ENCODE assay signal across 10 cellular contexts in the genomic region with DNA sequence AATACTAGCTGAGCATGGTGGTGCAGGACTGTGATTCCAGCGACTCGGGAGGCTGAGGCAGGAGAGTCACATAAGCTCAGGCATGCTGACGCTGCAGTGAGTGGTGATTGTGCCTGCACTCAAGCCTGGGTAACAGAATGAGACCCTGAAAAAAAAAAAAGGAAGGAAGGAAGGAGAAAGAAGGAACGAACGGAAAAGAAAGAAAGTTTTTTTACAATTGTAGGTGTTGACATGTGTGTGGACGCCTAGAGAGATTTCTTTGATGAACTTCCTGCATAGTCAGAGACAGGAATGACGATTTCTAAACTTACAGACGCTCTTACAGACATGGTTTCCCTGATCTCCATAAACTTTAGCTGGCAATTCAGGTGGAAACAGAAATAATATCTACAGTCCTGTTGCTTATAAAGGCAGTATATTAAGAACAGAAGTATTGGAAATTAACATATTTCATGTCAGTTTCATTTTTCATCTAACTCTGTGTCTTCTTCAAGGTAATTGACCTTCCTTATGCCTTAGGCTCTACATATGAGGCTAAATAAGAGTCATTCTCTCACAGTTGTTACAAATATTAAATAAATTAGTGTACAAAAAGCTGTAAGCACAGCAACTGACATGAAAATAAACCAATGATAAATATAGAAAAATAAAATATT. TPM values are rescaled to one million over a fixed set of nuclear protein-coding genes. Genes with fewer than 3 reads are reported as not detected.
A peak's percentile ranks its signal among the peaks of the same experiment; 100 is the strongest.
DNase-seq lines count a peak whose midpoint lies in the region; ATAC-seq, FAIRE-seq and TF ChIP-seq lines count a peak whose summit lies in the region.
"Had no signal": no experiment of that assay in that cellular context is flagged by ENCODE, and none has a peak within 500 bp of the region (broad histone marks: within the 10 kb centered on the region; RNA-seq: fewer than 3 reads in every experiment).

No MANE protein-coding gene starts in this region.

- CTCF ChIA-PET in HepG2 (lab: Yijun Ruan, JAX; ENCODE audit: low intra/inter-chr PET ratio, low total read pairs): no interaction called here

- H3K9ac ChIP-seq in HepG2 (ENCODE audit: insufficient read depth, low read depth, low read length): no peak overlapping the region

- no peak overlapping the region for H3K4me3 ChIP-seq in right lobe of liver
- H3K4me3 ChIP-seq in HepG2 (replicated peaks in 1 of 3; ENCODE audit: insufficient read depth in 1 of 3, low read depth in 2 of 3, low read length in 3 of 3): no peak overlapping the region
- H3K4me3 ChIP-seq in transverse colon: peak overlapping the region in 1 of 4 donors; percentile 19
- no peak overlapping the region for H3K4me3 ChIP-seq in vagina

- TF ChIP-seq POLR2A in right lobe of liver (IDR thresholded peaks at IDR 0.05) (no peak), HepG2 (IDR thresholded peaks at IDR 0.05; ENCODE audit: insufficient read depth in 1 of 2, low read depth in 2 of 2, low read length in 2 of 2) (no peak), transverse colon (IDR thresholded peaks at IDR 0.05) (peak; percentile 38), vagina (IDR thresholded peaks at IDR 0.05) (no peak)

- H3K27me3 Mint-ChIP-seq in osteocyte (ENCODE audit: unreplicated experiment): no peaks in the 10 kb centered on the region

- no peaks in the 10 kb centered on the region for H3K36me3 ChIP-seq in right lobe of liver
- H3K36me3 ChIP-seq in HepG2 (replicated peaks in 1 of 2; ENCODE audit: control insufficient read depth in 1 of 2, insufficient read depth in 2 of 2, low read length in 2 of 2): no peaks in the 10 kb centered on the region
- no peaks in the 10 kb centered on the region for H3K36me3 ChIP-seq in transverse colon
- H3K36me3 ChIP-seq in vagina: no peaks in the 10 kb centered on the region

- FAIRE-seq in HepG2 (lab: Jason Lieb, UNC): no peak

- POLR2A ChIA-PET in HepG2 (lab: Yijun Ruan, JAX): no interaction called here

- H3K27ac ChIP-seq in right lobe of liver: peak overlapping the region in 1 of 3 donors; percentile 24
- H3K27ac ChIP-seq in HepG2 (ENCODE audit: extremely low read length, insufficient read depth, low read length): no peak overlapping the region
- peak overlapping the region; percentile 8 to 73 (median 26) for H3K27ac ChIP-seq in transverse colon
- no peak overlapping the region for H3K27ac ChIP-seq in vagina

- no peak for TF ChIP-seq RAD21 in HepG2 (CRISPR knock-in tag; IDR thresholded peaks at IDR 0.05)

- H3K4me1 Mint-ChIP-seq in osteocyte (ENCODE audit: unreplicated experiment): no peaks in the 10 kb centered on the region

- no peak overlapping the region for H3K4me3 Mint-ChIP-seq in osteocyte (ENCODE audit: unreplicated experiment)

- BruUV-seq in HepG2 (replicated peaks; lab: Mats Ljungman, UMichigan): no TSS peak

- ATAC-seq in right lobe of liver (peak in 3 of 4 donors; percentile 47 to 51 (median 47)), HepG2 (no peak)

- no peak overlapping the region for H3K4me2 ChIP-seq in HepG2 (ENCODE audit: low read depth, low read length)

- no peaks in the 10 kb centered on the region for H3K9me3 ChIP-seq in right lobe of liver
- H3K9me3 ChIP-seq in HepG2 (ENCODE audit: low read length): no peaks in the 10 kb centered on the region
- no peaks in the 10 kb centered on the region for H3K9me3 ChIP-seq in transverse colon
- no peaks in the 10 kb centered on the region for H3K9me3 ChIP-seq in vagina

- DNase-seq in right lobe of liver (no peak), HepG2 (ENCODE audit: low spot score) (no peak), OCI-M1 (lab: John Stamatoyannopoulos, UW) (peak; percentile 61), dermis blood vessel endothelial cell (peak; percentile 13), transverse colon (no peak), osteocyte (ENCODE audit: extremely low spot score, unreplicated experiment) (no peak), hepatic stellate cell (ENCODE audit: low spot score) (no peak), vagina (ENCODE audit: extremely low spot score in 2 of 2) (no peak)
- DNase-seq: NCI-H2081, T1000 had no signal

- H3K4me1 ChIP-seq in right lobe of liver (no peaks in the 10 kb centered on the region), HepG2 (ENCODE audit: insufficient read depth, low read length) (no peaks in the 10 kb centered on the region), transverse colon (no peaks in the 10 kb centered on the region), vagina (no peaks in the 10 kb centered on the region)

- TF ChIP-seq CTCF in right lobe of liver (IDR thresholded peaks at IDR 0.05): no peak
- TF ChIP-seq CTCF in HepG2 (CRISPR knock-in tag; IDR thresholded peaks at IDR 0.05): no peak
- no peak for TF ChIP-seq CTCF in transverse colon (IDR thresholded peaks at IDR 0.05)
- TF ChIP-seq CTCF in osteocyte (IDR thresholded peaks at IDR 0.05): no peak
- TF ChIP-seq CTCF in vagina (IDR thresholded peaks at IDR 0.05): no peak

- H3K36me3 Mint-ChIP-seq in osteocyte (ENCODE audit: unreplicated experiment): no peaks in the 10 kb centered on the region

- TF ChIP-seq EP300 in HepG2 (IDR thresholded peaks at IDR 0.05; ENCODE audit: low read depth in 2 of 2, low read length in 2 of 2): no peak
- TF ChIP-seq EP300 in HepG2 (CRISPR knock-in tag; IDR thresholded peaks at IDR 0.05; ENCODE audit: borderline replicate concordance): no peak
- TF ChIP-seq EP300 in transverse colon (IDR thresholded peaks at IDR 0.05; ENCODE audit: low read depth): no peak

- WGBS in right lobe of liver (ENCODE audit: insufficient coverage, low coverage, low lambda C conversion rate, missing lambda C conversion rate): 33% methylated on average over 8 of the region's 8 CpGs
- WGBS in HepG2 (ENCODE audit: low lambda C conversion rate): 10% methylated on average over 8 of the region's 8 CpGs
- 54 to 66% methylated on average over 7 to 8 of the region's 8 CpGs for WGBS in transverse colon (ENCODE audit: low coverage in 1 of 2), 2 donors

- H3K27me3 ChIP-seq in right lobe of liver: no peaks in the 10 kb centered on the region
- H3K27me3 ChIP-seq in HepG2 (ENCODE audit: control insufficient read depth in 1 of 2, insufficient read depth in 2 of 2, low read length in 2 of 2): no peaks in the 10 kb centered on the region
- no peaks in the 10 kb centered on the region for H3K27me3 ChIP-seq in transverse colon
- no peaks in the 10 kb centered on the region for H3K27me3 ChIP-seq in vagina

- intact Hi-C loops in right lobe of liver (cut with DNase I): no loop called here
- intact Hi-C loops in HepG2 (cut with micrococcal nuclease; ENCODE audit: unreplicated experiment): no loop called here
- intact Hi-C loops in transverse colon (cut with DNase I; ENCODE audit: low total_unique reads): no loop called here
- intact Hi-C loops in vagina (cut with DNase I): no loop called here

- in situ Hi-C loops in HepG2 (cut with HindIII; ENCODE audit: extremely low pct_ligation_motif_present, low pct_unique_long_range_greater_than_20kb) (no loop called here), transverse colon (cut with MboI; ENCODE audit: low pct_ligation_motif_present in 1 of 4, low pct_unique_long_range_greater_than_20kb in 1 of 4, low sequenced_read_pairs in 3 of 4) (no loop called here)

- peaks cover 29% of the 10 kb centered on the region for H3K9me3 Mint-ChIP-seq in osteocyte (ENCODE audit: unreplicated experiment)

- no peak overlapping the region for H2AFZ ChIP-seq in HepG2 (ENCODE audit: low read length)

- no peaks in the 10 kb centered on the region for H3K79me2 ChIP-seq in HepG2 (ENCODE audit: insufficient read depth, low read length)

- H4K20me1 ChIP-seq in HepG2 (ENCODE audit: insufficient read depth, low read length): no peaks in the 10 kb centered on the region

- H3K27ac Mint-ChIP-seq in osteocyte (ENCODE audit: unreplicated experiment): no peak overlapping the region

TF ChIP-seq in HepG2, 621 proteins besides CTCF, POLR2A, EP300 and RAD21 (continues in another document):
- TF ChIP-seq ARID2 (CRISPR knock-in tag; IDR thresholded peaks at IDR 0.05; ENCODE audit: borderline replicate concordance) (no peak), TBX3 (IDR thresholded peaks at IDR 0.05; ENCODE audit: borderline replicate concordance) (no peak), ZNF674 (CRISPR knock-in tag; IDR thresholded peaks at IDR 0.05; ENCODE audit: low read depth) (no peak), ZNF292 (CRISPR knock-in tag; IDR thresholded peaks at IDR 0.05; ENCODE audit: borderline replicate concordance, low read depth) (no peak)

RNA-seq across cellular contexts. Expression of gene SAMSN1, which starts 4.1 kb away (rescaled TPM):
- total RNA-seq in right lobe of liver: 1 to 10 TPM; 1.2 to 7.4 (median 3.0) TPM
- not detected in 2 replicates for total RNA-seq in HepG2 (2016; rRNA removed; fragmentation: Illumina TruSeq; extraction: Trizol)
- not detected in 2 replicates for total RNA-seq in HepG2 (2016; cell fraction: cytosol; rRNA removed; fragmentation: Illumina TruSeq; extraction: Trizol; ENCODE audit: low read depth)
- total RNA-seq in HepG2 (2016; cell fraction: insoluble cytoplasmic fraction; rRNA removed; fragmentation: Illumina TruSeq; extraction: Trizol): not detected in 2 replicates
- total RNA-seq in HepG2 (2016; cell fraction: membrane; rRNA removed; fragmentation: Illumina TruSeq; extraction: Trizol): not detected in 2 replicates
- total RNA-seq in HepG2 (2016; cell fraction: nucleus; rRNA removed; fragmentation: Illumina TruSeq; extraction: Trizol): not detected in 2 replicates
- 0.09 and 0.12 TPM in 2 replicates for polyA plus RNA-seq in HepG2 (2011; rRNA removed)
- polyA plus RNA-seq in HepG2 (2011; cell fraction: cytosol; rRNA removed): not detected in 2 replicates
- polyA plus RNA-seq in HepG2 (2011; cell fraction: nucleus; rRNA removed): 0.06 and 0.17 TPM in 2 replicates
- polyA plus RNA-seq in HepG2 (2012): 0.07 TPM in 1 of 2 replicates, not detected in the other
- polyA plus RNA-seq in HepG2 (2016; cell fraction: cytosol; fragmentation: Illumina TruSeq; extraction: Trizol; ENCODE audit: low read depth): not detected in 2 replicates
- not detected in 2 replicates for polyA plus RNA-seq in HepG2 (2016; cell fraction: insoluble cytoplasmic fraction; fragmentation: Illumina TruSeq; extraction: Trizol; ENCODE audit: low read depth)
- not detected in 2 replicates for polyA plus RNA-seq in HepG2 (2016; cell fraction: membrane; fragmentation: Illumina TruSeq; extraction: Trizol; ENCODE audit: low read depth)
- polyA plus RNA-seq in HepG2 (2016; cell fraction: nucleus; fragmentation: Illumina TruSeq; extraction: Trizol; ENCODE audit: insufficient read depth, low read depth): 0.26 TPM in 1 of 2 replicates, not detected in the other
- 0.37 TPM in 1 of 2 replicates, not detected in the other for polyA minus RNA-seq in HepG2 (2011; rRNA and poly(A)+ RNA removed; ENCODE audit: low replicate concordance)
- polyA minus RNA-seq in HepG2 (2011; cell fraction: cytosol; rRNA and poly(A)+ RNA removed): not detected in 2 replicates
- polyA minus RNA-seq in HepG2 (2011; cell fraction: nucleus; rRNA and poly(A)+ RNA removed): not detected in 2 replicates
- total RNA-seq in dermis blood vessel endothelial cell: 0.05 TPM in 1 of 2 replicates, not detected in the other
- total RNA-seq in transverse colon: 1 to 10 TPM; 1.6 to 9.5 (median 5.2) TPM
- not detected in 2 replicates for total RNA-seq in osteocyte
- total RNA-seq in vagina: 6.4 TPM

Comparison
In these comparisons a context has a peak if more than half of its experiments do, and no peak if none do; other contexts are left out.
1. DNase-seq: peak in OCI-M1 (single experiment) and dermis blood vessel endothelial cell (single experiment); none in right lobe of liver (0 of 3), HepG2 (single experiment), transverse colon (single experiment), osteocyte (single experiment), hepatic stellate cell (single experiment) and vagina (0 of 2).
2. H3K27ac ChIP-seq: peak in transverse colon (4 of 4); none in HepG2 (single experiment) and vagina (single experiment).